Comparison of ENCODE assay signal across 27 cellular contexts in genomic region chr1:51317798-51318197, GRCh38. TPM values are rescaled to one million over a fixed set of nuclear protein-coding genes. Genes with fewer than 3 reads are reported as not detected.
"Had no signal": no experiment of that assay in that cellular context is flagged by ENCODE, and none has a peak within 500 bp of the region (broad histone marks: within the 10 kb centered on the region; RNA-seq: fewer than 3 reads in every experiment).

No MANE protein-coding gene starts in this region.

- FAIRE-seq: islet of Langerhans, kidney had no signal

- ATAC-seq: left colon; left lung; mucosa of descending colon; naive thymus-derived CD4-positive, alpha-beta T cell; right lobe of liver; stimulated activated naive B cell treated with anti-CD40 and anti-IgM and Interleukin-4, amounts not matched to agents 10 μg/mL and 1 μg/mL and 100 μg/mL, for 72 hours; stimulated activated naive CD8-positive, alpha-beta T cell treated with anti-CD3 and anti-CD28 coated beads, Interleukin-15, Interleukin-2, amounts not matched to agents 100 U/mL and 50 U/mL, for 24 hours had no signal

- DNase-seq: hypothalamus; immature natural killer cell; kidney; left colon; left lung; midbrain; mucosa of descending colon; naive thymus-derived CD4-positive, alpha-beta T cell; occipital lobe; ovary; stimulated activated CD4-positive, alpha-beta T cell treated with anti-CD3 and anti-CD28 coated beads, Interleukin-15, amount 100 ng/mL, for 24 hours; stimulated activated CD4-positive, alpha-beta T cell treated with anti-CD3 and anti-CD28 coated beads, Interleukin-2, amount 100 ng/mL, for 24 hours; stimulated activated CD4-positive, alpha-beta T cell treated with anti-CD3 and anti-CD28 coated beads, Interleukin-4, amount 100 ng/mL, for 1 hour; stimulated activated naive B cell treated with anti-CD40 and anti-IgM and Interleukin-4, amounts not matched to agents 10 μg/mL and 1 μg/mL and 100 μg/mL, for 72 hours; stimulated activated naive CD8-positive, alpha-beta T cell treated with anti-CD3 and anti-CD28 coated beads, Interleukin-15, Interleukin-2, amounts not matched to agents 100 U/mL and 50 U/mL, for 24 hours; stomach; testis; thyroid gland; transverse colon; upper lobe of left lung had no signal

- H3K9me3 ChIP-seq: left lung, mucosa of descending colon, neutrophil, ovary, right atrium auricular region, right lobe of liver, stomach, testis, thyroid gland, transverse colon, upper lobe of left lung, vagina had no signal

- H3K4me1 ChIP-seq: right atrium auricular region had no signal

- H3K27ac ChIP-seq: left lung, neutrophil, ovary, right atrium auricular region, right lobe of liver, stomach, testis, thyroid gland, transverse colon, vagina had no signal

- H3K4me3 ChIP-seq: left lung, lung, mucosa of descending colon, ovary, right atrium auricular region, right lobe of liver, smooth muscle cell, stomach, testis, thyroid gland, transverse colon, upper lobe of left lung, vagina had no signal

- H3K27me3 ChIP-seq: left lung, neutrophil, ovary, right atrium auricular region, right lobe of liver, stomach, testis, thyroid gland, transverse colon, upper lobe of left lung, vagina had no signal

- H3K36me3 ChIP-seq: left lung, neutrophil, ovary, right atrium auricular region, right lobe of liver, thyroid gland, transverse colon, upper lobe of left lung, vagina had no signal

- H3K4me2 ChIP-seq: smooth muscle cell had no signal

RNA-seq across cellular contexts. Expression of gene TTC39A, which starts 12.6 kb away (rescaled TPM):
- polyA plus RNA-seq: immature natural killer cell; naive thymus-derived CD4-positive, alpha-beta T cell had no signal
